16 cellular contexts compared by ENCODE assay signal in the genomic region with DNA sequence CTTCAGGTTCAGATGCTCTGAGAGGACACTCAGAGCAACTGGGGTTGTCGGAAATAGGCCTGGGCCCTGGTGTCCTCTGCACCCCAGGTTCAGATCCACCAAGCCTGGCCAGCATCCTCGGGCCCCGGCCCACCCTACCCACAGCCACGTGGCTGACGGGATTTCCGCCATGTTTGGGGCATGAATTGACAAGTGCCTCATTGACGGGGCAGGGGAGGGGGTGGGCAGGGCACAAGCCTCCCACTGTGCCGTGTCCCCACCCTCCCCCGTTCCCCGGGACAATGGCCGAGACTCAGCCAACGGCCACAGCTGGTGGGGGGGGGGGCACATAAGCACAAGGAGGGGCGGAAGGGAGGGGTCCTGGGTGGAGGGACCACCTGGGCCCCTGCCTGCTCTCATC.
"Had no signal": no experiment of that assay in that cellular context is flagged by ENCODE, and none has a peak within 500 bp of the region (broad histone marks: within the 10 kb centered on the region; RNA-seq: fewer than 3 reads in every experiment).

No MANE protein-coding gene starts in this region.

- H3K27ac ChIP-seq: coronary artery, esophagus muscularis mucosa, psoas muscle, right lobe of liver had no signal

- ATAC-seq: activated CD4-positive, CD25-positive, alpha-beta regulatory T cell treated with anti-CD3 and anti-CD28 coated beads, Interleukin-2, amount 50 U/mL, for 24 hours; activated T-helper 17 cell treated with anti-CD3 and anti-CD28 coated beads, Interleukin-2, amount 50 U/mL, for 72 hours; natural killer cell treated with Interleukin-12 subunit alpha and Interleukin-12 subunit beta and Interleukin-15 and Interleukin-18, amount 100 ng/mL, for 72 hours; psoas muscle; right lobe of liver; T-cell had no signal

- DNase-seq: activated CD4-positive, alpha-beta T cell treated with anti-CD3 and anti-CD28 coated beads, Interleukin-2, amount 50 U/mL, for 1 hour; activated naive CD4-positive, alpha-beta T cell treated with anti-CD3 and anti-CD28 coated beads, Interleukin-2, amount 10 ng/mL, durations not matched to agents 7 days and 5 days; activated T-cell treated with anti-CD3 and anti-CD28 coated beads for 4 hours; central memory CD4-positive, alpha-beta T cell; effector CD4-positive, alpha-beta T cell; glutamatergic neuron; mammary epithelial cell; psoas muscle; right lobe of liver; T-cell; T-helper 9 cell had no signal
